28 cellular contexts compared by ENCODE assay signal in the genomic region with DNA sequence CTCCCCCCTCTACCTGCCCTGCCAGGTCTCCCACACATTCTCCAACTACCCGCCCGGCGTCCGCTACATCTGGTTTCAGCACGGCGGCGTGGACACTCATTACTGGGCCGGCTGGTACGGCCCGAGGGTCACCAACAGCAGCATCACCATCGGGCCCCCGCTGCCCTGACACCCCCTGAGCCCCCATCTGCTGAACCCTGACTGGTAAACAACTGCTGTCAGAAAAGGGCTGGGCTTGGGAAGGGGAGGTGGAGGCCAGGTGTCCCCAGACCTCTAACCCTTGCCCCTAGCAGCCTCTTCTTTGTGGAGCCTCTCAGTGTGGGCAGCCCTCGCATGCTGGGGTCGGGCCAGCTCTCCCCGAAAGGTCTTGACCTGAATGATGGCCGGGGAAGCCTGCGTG. TPM values are rescaled to one million over a fixed set of nuclear protein-coding genes. Genes with fewer than 3 reads are reported as not detected.
"Had no signal": no experiment of that assay in that cellular context is flagged by ENCODE, and none has a peak within 500 bp of the region (broad histone marks: within the 10 kb centered on the region; RNA-seq: fewer than 3 reads in every experiment).

No MANE protein-coding gene starts in this region.

- H3K9me3 ChIP-seq: esophagus muscularis mucosa, gastroesophageal sphincter, heart left ventricle, neutrophil, prostate gland, right atrium auricular region, sigmoid colon, thoracic aorta, tibial nerve, upper lobe of left lung had no signal

- H3K27me3 Mint-ChIP-seq: naive thymus-derived CD4-positive, alpha-beta T cell; stimulated activated naive B cell treated with anti-CD40 and anti-IgM and Interleukin-4, amounts not matched to agents 10 μg/mL and 1 μg/mL and 100 μg/mL, for 72 hours; stimulated activated naive CD8-positive, alpha-beta T cell treated with anti-CD3 and anti-CD28 coated beads, Interleukin-15, Interleukin-2, amounts not matched to agents 100 ng/mL and 50 ng/mL, for 24 hours had no signal

- DNase-seq: dermis blood vessel endothelial cell; effector memory CD4-positive, alpha-beta T cell; foreskin keratinocyte; heart left ventricle; kidney; mesendoderm; midbrain; naive thymus-derived CD4-positive, alpha-beta T cell; sigmoid colon; stimulated activated CD4-positive, alpha-beta T cell treated with anti-CD3 and anti-CD28 coated beads, Interleukin-4, amount 100 ng/mL, for 4 hours; stimulated activated naive B cell treated with anti-CD40 and anti-IgM and Interleukin-4, amounts not matched to agents 10 μg/mL and 1 μg/mL and 100 μg/mL, for 72 hours had no signal

- H3K9me3 Mint-ChIP-seq: naive thymus-derived CD4-positive, alpha-beta T cell; nephron; stimulated activated naive B cell treated with anti-CD40 and anti-IgM and Interleukin-4, amounts not matched to agents 10 μg/mL and 1 μg/mL and 100 μg/mL, for 72 hours; stimulated activated naive CD8-positive, alpha-beta T cell treated with anti-CD3 and anti-CD28 coated beads, Interleukin-15, Interleukin-2, amounts not matched to agents 100 ng/mL and 50 ng/mL, for 24 hours had no signal

- ATAC-seq: foreskin keratinocyte; gastroesophageal sphincter; heart left ventricle; left lobe of liver; naive thymus-derived CD4-positive, alpha-beta T cell; stimulated activated naive B cell treated with anti-CD40 and anti-IgM and Interleukin-4, amounts not matched to agents 10 μg/mL and 1 μg/mL and 100 μg/mL, for 72 hours had no signal

- H3K27ac Mint-ChIP-seq: nephron; stimulated activated naive B cell treated with anti-CD40 and anti-IgM and Interleukin-4, amounts not matched to agents 10 μg/mL and 1 μg/mL and 100 μg/mL, for 72 hours; stimulated activated naive CD8-positive, alpha-beta T cell treated with anti-CD3 and anti-CD28 coated beads, Interleukin-15, Interleukin-2, amounts not matched to agents 100 ng/mL and 50 ng/mL, for 24 hours had no signal

- H3K27ac ChIP-seq: coronary artery, esophagus muscularis mucosa, foreskin keratinocyte, gastroesophageal sphincter, heart left ventricle, hepatocyte, neutrophil, prostate gland, right atrium auricular region, sigmoid colon, thoracic aorta, tibial nerve, upper lobe of left lung had no signal

- H3K4me1 Mint-ChIP-seq: nephron had no signal

- H3K4me1 ChIP-seq: foreskin keratinocyte, prostate gland had no signal

- H3K4me3 ChIP-seq: coronary artery, esophagus muscularis mucosa, gastroesophageal sphincter, heart left ventricle, hepatocyte, prostate gland, right atrium auricular region, sigmoid colon, thoracic aorta, tibial nerve, upper lobe of left lung had no signal

- H3K36me3 ChIP-seq: neutrophil, prostate gland had no signal

- H3K27me3 ChIP-seq: esophagus muscularis mucosa, foreskin keratinocyte, gastroesophageal sphincter, heart left ventricle, hepatocyte, right atrium auricular region, sigmoid colon, tibial nerve, upper lobe of left lung had no signal

- H3K4me3 Mint-ChIP-seq: stimulated activated naive B cell treated with anti-CD40 and anti-IgM and Interleukin-4, amounts not matched to agents 10 μg/mL and 1 μg/mL and 100 μg/mL, for 72 hours; stimulated activated naive CD8-positive, alpha-beta T cell treated with anti-CD3 and anti-CD28 coated beads, Interleukin-15, Interleukin-2, amounts not matched to agents 100 ng/mL and 50 ng/mL, for 24 hours had no signal

- H3K4me2 ChIP-seq: hepatocyte had no signal

- FAIRE-seq: endothelial cell of umbilical vein, kidney, urothelium cell line had no signal

- H3K79me2 ChIP-seq: hepatocyte had no signal

- H2AFZ ChIP-seq: hepatocyte had no signal

RNA-seq across cellular contexts. Expression of a gene that starts 30.4 kb away (rescaled TPM):
- total RNA-seq: foreskin keratinocyte, left lobe of liver, omental fat pad, right atrium auricular region, skeletal muscle tissue had no signal
- polyA plus RNA-seq: foreskin keratinocyte, hepatocyte had no signal
